ENCODE assay signal across 8 cellular contexts in genomic region chr5:138032572-138033274, GRCh38. TPM values are rescaled to one million over a fixed set of nuclear protein-coding genes. Genes with fewer than 3 reads are reported as not detected.
DNase-seq lines count a peak whose midpoint lies in the region; ATAC-seq, FAIRE-seq and TF ChIP-seq lines count a peak whose summit lies in the region.

TSS of gene FAM13B (minus strand) at chr5:138033079. CDS start at chr5:138019111, 13,968 bp downstream.

- POLR2A ChIA-PET in naive thymus-derived CD4-positive, alpha-beta T cell (lab: Charles Lee): interaction anchor here (0.5 to 1.4 kb wide), 4 partner anchors 66 to 516 kb away, joined by 3 read pairs; no protein-coding TSS in a partner anchor

- H3K27ac ChIP-seq in HUES64 (ENCODE audit: low read depth, low read length) (peak within 1 kb of the TSS; percentile 100), esophagus squamous epithelium (peak within 1 kb of the TSS; percentile 98 to 100 (median 100))
- peak within 1 kb of the TSS; percentile 99 for H3K27ac ChIP-seq in naive thymus-derived CD4-positive, alpha-beta T cell (ENCODE audit: low read depth, low read length)

- peak within 1 kb of the TSS; percentile 80 for H3K4me3 ChIP-seq in HUES64 (ENCODE audit: low read length)
- H3K4me3 ChIP-seq in esophagus squamous epithelium: peak within 1 kb of the TSS; percentile 85 to 100 (median 94)
- H3K4me3 ChIP-seq in naive thymus-derived CD4-positive, alpha-beta T cell (ENCODE audit: low read length): peak within 1 kb of the TSS; percentile 71

- ATAC-seq in GM21526 (IDR thresholded peaks at IDR 0.05; ENCODE audit: low FRiP score, unreplicated experiment): peak; percentile 47
- peak; percentile 88 for ATAC-seq in naive thymus-derived CD4-positive, alpha-beta T cell

- FAIRE-seq in RCC 7860 (lab: Jason Lieb, UNC): no peak

- intact Hi-C loops in esophagus squamous epithelium (cut with DNase I): no loop called here
- intact Hi-C loops in naive thymus-derived CD4-positive, alpha-beta T cell (cut with micrococcal nuclease): loop anchor here (1.0 to 10.0 kb wide), 18 partner anchors 44 to 1532 kb away; partner anchors contain the start of genes BRD8 (in 2 of the 2), ETF1 (in 2 of the 2), HNRNPA0 (in 2 of the 2) and CDC23 (in 1 of the 2)

- H3K4me1 Mint-ChIP-seq in naive thymus-derived CD4-positive, alpha-beta T cell: peaks cover 40 to 60% (median 50%) of the 10 kb centered on the region in 7 donors

- CTCF ChIA-PET in naive thymus-derived CD4-positive, alpha-beta T cell (lab: Charles Lee): interaction anchor here (0.5 to 2.1 kb wide), 4 partner anchors 23 to 136 kb away, joined by 3 to 11 read pairs (median 6); no protein-coding TSS in a partner anchor

- DNase-seq in DMS 273 (lab: John Stamatoyannopoulos, UW; ENCODE audit: unreplicated experiment): peak; percentile 88
- peak; percentile 62 for DNase-seq in RCC 7860 (ENCODE audit: low spot score)
- DNase-seq in activated T-cell treated with anti-CD3 and anti-CD28 coated beads, Interleukin-2, amount 50 U/mL, for 48 hours: peak; percentile 84 to 87
- DNase-seq in esophagus squamous epithelium (lab: John Stamatoyannopoulos, UW): peak; percentile 39
- peak; percentile 74 to 83 (median 81) for DNase-seq in naive thymus-derived CD4-positive, alpha-beta T cell
- peak; percentile 71 to 89 (median 76) for DNase-seq in stimulated activated naive CD4-positive, alpha-beta T cell (lab: John Stamatoyannopoulos, UW)

- H3K4me1 ChIP-seq in HUES64 (ENCODE audit: insufficient read depth, low read length) (no peaks in the 10 kb centered on the region; the same call in 1 of the 2 replicates), esophagus squamous epithelium (peaks cover 9 to 61% (median 33%) of the 10 kb centered on the region in 3 donors)
- peaks cover 24 to 50% of the 10 kb centered on the region in 2 donors for H3K4me1 ChIP-seq in naive thymus-derived CD4-positive, alpha-beta T cell (ENCODE audit: control insufficient read depth in 2 of 2, insufficient read depth in 2 of 2, low read length in 2 of 2)

- WGBS in HUES64: under 1% methylated on average over 75 of the region's 76 CpGs
- 0% methylated on average over 1 to 5 of the region's 76 CpGs for WGBS in esophagus squamous epithelium, 2 donors

- no peaks in the 10 kb centered on the region for H3K27me3 ChIP-seq in HUES64 (ENCODE audit: insufficient read depth, low read length)
- H3K27me3 ChIP-seq in esophagus squamous epithelium: no peaks in the 10 kb centered on the region
- no peaks in the 10 kb centered on the region for H3K27me3 ChIP-seq in naive thymus-derived CD4-positive, alpha-beta T cell (ENCODE audit: control insufficient read depth in 2 of 2, insufficient read depth in 2 of 2, low read length in 2 of 2)

- no peaks in the 10 kb centered on the region for H3K9me3 ChIP-seq in HUES64 (ENCODE audit: insufficient read depth, low read depth, low read length)
- H3K9me3 ChIP-seq in esophagus squamous epithelium: no peaks in the 10 kb centered on the region
- H3K9me3 ChIP-seq in naive thymus-derived CD4-positive, alpha-beta T cell (ENCODE audit: control insufficient read depth in 2 of 3, low read length in 3 of 3): no peaks in the 10 kb centered on the region

- H3K36me3 Mint-ChIP-seq in naive thymus-derived CD4-positive, alpha-beta T cell: peaks cover 2 to 9% (median 5%) of the 10 kb centered on the region in 5 donors

- peak within 1 kb of the TSS; percentile 94 to 100 (median 99) for H3K4me3 Mint-ChIP-seq in naive thymus-derived CD4-positive, alpha-beta T cell

- peak in 2 of 4 donors; percentile 29 to 80 for TF ChIP-seq POLR2A in esophagus squamous epithelium (IDR thresholded peaks at IDR 0.05)

- H3K36me3 ChIP-seq in HUES64 (ENCODE audit: insufficient read depth, low read length) (0 out of 2 replicates have a peak, but pooled peaks cover under 1% of the 10 kb centered on the region), esophagus squamous epithelium (no peaks in the 10 kb centered on the region)
- H3K36me3 ChIP-seq in naive thymus-derived CD4-positive, alpha-beta T cell (ENCODE audit: control insufficient read depth in 2 of 3, insufficient read depth in 3 of 3, low read length in 3 of 3): peaks cover 0 to 11% (median 0%) of the 10 kb centered on the region in 3 experiments

- H3K9ac ChIP-seq in HUES64 (ENCODE audit: low read depth, low read length): peak within 1 kb of the TSS; percentile 98

- peak in 1 of 6 experiments; percentile 10 for TF ChIP-seq CTCF in esophagus squamous epithelium (IDR thresholded peaks at IDR 0.05)

- H3K27ac Mint-ChIP-seq in naive thymus-derived CD4-positive, alpha-beta T cell: peak within 1 kb of the TSS; percentile 94 to 100 (median 96)

- no peaks in the 10 kb centered on the region for H3K9me3 Mint-ChIP-seq in naive thymus-derived CD4-positive, alpha-beta T cell

- H3K27me3 Mint-ChIP-seq in naive thymus-derived CD4-positive, alpha-beta T cell: no peaks in the 10 kb centered on the region

RNA-seq across cellular contexts. Expression of gene FAM13B, which starts in this region (rescaled TPM):
- polyA plus RNA-seq in HUES64 (2013, experiment 1 of 2): 16.0 TPM
- 13.1 TPM for polyA plus RNA-seq in HUES64 (2013, experiment 2 of 2)
- 10 to 100 TPM; 12.2 to 46.0 (median 13.9) TPM for total RNA-seq in esophagus squamous epithelium
- 10 to 100 TPM; 36.4 to 58.8 (median 46.6) TPM for total RNA-seq in naive thymus-derived CD4-positive, alpha-beta T cell
- polyA plus RNA-seq in naive thymus-derived CD4-positive, alpha-beta T cell: 10 to 100 TPM; 17.6 to 24.9 TPM

Comparison
In these comparisons a context has a peak if more than half of its experiments do, and no peak if none do; other contexts are left out.
1. Peak in every context shown above with its lines: DNase-seq, ATAC-seq, H3K4me3 ChIP-seq and H3K27ac ChIP-seq.